In the genomic region with DNA sequence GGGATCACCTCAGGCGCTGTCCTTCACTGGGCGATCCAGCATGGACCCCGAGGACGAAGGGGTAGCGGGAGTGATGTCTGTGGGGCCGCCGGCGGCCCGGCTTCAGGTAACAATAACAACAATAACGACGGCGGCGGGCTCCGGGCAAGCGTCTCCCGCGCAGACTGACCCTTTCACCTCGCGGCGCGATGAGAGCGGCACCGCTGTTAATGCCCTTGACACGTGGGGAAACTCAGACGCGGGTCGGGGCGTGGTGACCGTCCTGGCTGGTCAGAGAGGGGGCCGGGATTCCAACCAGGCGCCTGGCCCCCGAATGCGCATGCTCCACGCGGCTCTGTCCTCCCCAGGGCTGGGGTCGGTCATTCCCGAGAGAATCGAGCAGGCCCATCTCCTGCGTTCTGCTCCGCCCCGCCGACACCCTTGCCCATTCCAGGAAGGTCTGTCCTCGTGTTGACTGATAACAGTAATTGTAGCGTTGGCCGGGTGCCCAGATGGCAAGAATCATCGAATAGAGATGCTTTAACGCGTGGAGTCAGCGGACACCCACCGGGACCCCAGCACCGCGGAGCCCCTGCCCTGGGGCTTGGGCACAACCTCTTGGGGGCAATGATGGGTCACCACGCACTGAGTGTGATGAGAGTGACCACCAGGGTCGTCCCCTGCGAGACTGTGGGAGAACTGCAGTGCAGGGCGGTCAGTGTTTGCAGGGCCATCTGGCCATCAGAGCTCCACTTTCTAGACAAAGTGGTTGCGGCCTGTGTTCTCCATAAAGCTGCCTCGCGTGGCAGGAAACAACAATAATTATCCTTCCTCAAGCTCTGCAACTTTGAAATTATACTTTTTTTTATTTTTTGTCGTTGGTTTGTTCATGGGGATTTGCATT, we compare ENCODE assay signal across 1 cellular context.
TF ChIP-seq lines count a peak whose summit lies in the region.

No MANE protein-coding gene starts in this region.

TF ChIP-seq in HEK293, 187 proteins besides CTCF, POLR2A, EP300 and RAD21 (continued from another document and continues in another):
- TF ChIP-seq ZBTB10 (tag by site-specific recombination; IDR thresholded peaks at IDR 0.05): no peak
- no peak for TF ChIP-seq IKZF3 (tag by site-specific recombination; IDR thresholded peaks at IDR 0.05)
- TF ChIP-seq ZNF132 (tag by site-specific recombination; IDR thresholded peaks at IDR 0.05; ENCODE audit: borderline replicate concordance): no peak
- peak; percentile 20; the same call in 1 of the 2 replicates for TF ChIP-seq PRDM10 (tag by site-specific recombination; IDR thresholded peaks at IDR 0.05)
- TF ChIP-seq ZSCAN30 (tag by site-specific recombination; IDR thresholded peaks at IDR 0.05): peak; percentile 67
- TF ChIP-seq ZNF24 (tag by site-specific recombination; IDR thresholded peaks at IDR 0.05): 0 out of 2 replicates have a peak, but pooled peaks have one; percentile 17
- no peak for TF ChIP-seq ZNF10 (tag by site-specific recombination; IDR thresholded peaks at IDR 0.05)
- TF ChIP-seq ZFP37 (tag by site-specific recombination; IDR thresholded peaks at IDR 0.05): 0 out of 2 replicates have a peak, but pooled peaks have one; percentile 62
- TF ChIP-seq ZNF529 (tag by site-specific recombination; IDR thresholded peaks at IDR 0.05; ENCODE audit: insufficient replicate concordance): no peak
- TF ChIP-seq GLIS1 (tag by site-specific recombination; IDR thresholded peaks at IDR 0.05): peak; percentile 3; the same call in 1 of the 2 replicates
- TF ChIP-seq HOXC10 (CRISPR knock-in tag; IDR thresholded peaks at IDR 0.05): 0 out of 2 replicates have a peak, but pooled peaks have one; percentile 64
- TF ChIP-seq ZNF221 (tag by site-specific recombination; IDR thresholded peaks at IDR 0.05; ENCODE audit: borderline replicate concordance): no peak
- no peak for TF ChIP-seq ZNF473 (tag by site-specific recombination; IDR thresholded peaks at IDR 0.05)
- no peak for TF ChIP-seq ZSCAN4 (tag by site-specific recombination; IDR thresholded peaks at IDR 0.05)
- TF ChIP-seq ZNF707 (tag by site-specific recombination; IDR thresholded peaks at IDR 0.05): no peak
- peak; percentile 9; the same call in 1 of the 2 replicates for TF ChIP-seq ZNF629 (tag by site-specific recombination; IDR thresholded peaks at IDR 0.05)
- TF ChIP-seq ZIC2 (tag by site-specific recombination; IDR thresholded peaks at IDR 0.05): peak; percentile 40; the same call in 1 of the 2 replicates
- no peak for TF ChIP-seq ZNF621 (tag by site-specific recombination; IDR thresholded peaks at IDR 0.05)
- no peak for TF ChIP-seq ZSCAN16 (tag by site-specific recombination; IDR thresholded peaks at IDR 0.05)
- TF ChIP-seq ZBTB6 (tag by site-specific recombination; IDR thresholded peaks at IDR 0.05): no peak
- no peak for TF ChIP-seq SALL2 (tag by site-specific recombination; IDR thresholded peaks at IDR 0.05; ENCODE audit: borderline replicate concordance)
- peak; percentile 58; the same call in 1 of the 2 replicates for TF ChIP-seq GLIS2 (tag by site-specific recombination; IDR thresholded peaks at IDR 0.05)
- no peak for TF ChIP-seq ZNF776 (tag by site-specific recombination; IDR thresholded peaks at IDR 0.05; ENCODE audit: borderline replicate concordance)
- TF ChIP-seq, protein P1, sequence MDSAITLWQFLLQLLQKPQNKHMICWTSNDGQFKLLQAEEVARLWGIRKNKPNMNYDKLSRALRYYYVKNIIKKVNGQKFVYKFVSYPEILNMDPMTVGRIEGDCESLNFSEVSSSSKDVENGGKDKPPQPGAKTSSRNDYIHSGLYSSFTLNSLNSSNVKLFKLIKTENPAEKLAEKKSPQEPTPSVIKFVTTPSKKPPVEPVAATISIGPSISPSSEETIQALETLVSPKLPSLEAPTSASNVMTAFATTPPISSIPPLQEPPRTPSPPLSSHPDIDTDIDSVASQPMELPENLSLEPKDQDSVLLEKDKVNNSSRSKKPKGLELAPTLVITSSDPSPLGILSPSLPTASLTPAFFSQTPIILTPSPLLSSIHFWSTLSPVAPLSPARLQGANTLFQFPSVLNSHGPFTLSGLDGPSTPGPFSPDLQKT (IDR thresholded peaks at IDR 0.05; ENCODE audit: borderline replicate concordance, low read depth, low read length): no peak
- no peak for TF ChIP-seq ZNF140 (tag by site-specific recombination; IDR thresholded peaks at IDR 0.05)
- TF ChIP-seq, protein P2, sequence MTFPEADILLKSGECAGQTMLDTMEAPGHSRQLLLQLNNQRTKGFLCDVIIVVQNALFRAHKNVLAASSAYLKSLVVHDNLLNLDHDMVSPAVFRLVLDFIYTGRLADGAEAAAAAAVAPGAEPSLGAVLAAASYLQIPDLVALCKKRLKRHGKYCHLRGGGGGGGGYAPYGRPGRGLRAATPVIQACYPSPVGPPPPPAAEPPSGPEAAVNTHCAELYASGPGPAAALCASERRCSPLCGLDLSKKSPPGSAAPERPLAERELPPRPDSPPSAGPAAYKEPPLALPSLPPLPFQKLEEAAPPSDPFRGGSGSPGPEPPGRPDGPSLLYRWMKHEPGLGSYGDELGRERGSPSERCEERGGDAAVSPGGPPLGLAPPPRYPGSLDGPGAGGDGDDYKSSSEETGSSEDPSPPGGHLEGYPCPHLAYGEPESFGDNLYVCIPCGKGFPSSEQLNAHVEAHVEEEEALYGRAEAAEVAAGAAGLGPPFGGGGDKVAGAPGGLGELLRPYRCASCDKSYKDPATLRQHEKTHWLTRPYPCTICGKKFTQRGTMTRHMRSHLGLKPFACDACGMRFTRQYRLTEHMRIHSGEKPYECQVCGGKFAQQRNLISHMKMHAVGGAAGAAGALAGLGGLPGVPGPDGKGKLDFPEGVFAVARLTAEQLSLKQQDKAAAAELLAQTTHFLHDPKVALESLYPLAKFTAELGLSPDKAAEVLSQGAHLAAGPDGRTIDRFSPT (tag by site-specific recombination; IDR thresholded peaks at IDR 0.05): no peak
- TF ChIP-seq ZNF837 (tag by site-specific recombination; IDR thresholded peaks at IDR 0.05): no peak
- no peak for TF ChIP-seq ZNF561 (tag by site-specific recombination; IDR thresholded peaks at IDR 0.05; ENCODE audit: borderline replicate concordance)
- TF ChIP-seq KLF9 (tag by site-specific recombination; IDR thresholded peaks at IDR 0.05; ENCODE audit: low read depth): peak; percentile 7; the same call in 1 of the 2 replicates
- TF ChIP-seq, protein P3, sequence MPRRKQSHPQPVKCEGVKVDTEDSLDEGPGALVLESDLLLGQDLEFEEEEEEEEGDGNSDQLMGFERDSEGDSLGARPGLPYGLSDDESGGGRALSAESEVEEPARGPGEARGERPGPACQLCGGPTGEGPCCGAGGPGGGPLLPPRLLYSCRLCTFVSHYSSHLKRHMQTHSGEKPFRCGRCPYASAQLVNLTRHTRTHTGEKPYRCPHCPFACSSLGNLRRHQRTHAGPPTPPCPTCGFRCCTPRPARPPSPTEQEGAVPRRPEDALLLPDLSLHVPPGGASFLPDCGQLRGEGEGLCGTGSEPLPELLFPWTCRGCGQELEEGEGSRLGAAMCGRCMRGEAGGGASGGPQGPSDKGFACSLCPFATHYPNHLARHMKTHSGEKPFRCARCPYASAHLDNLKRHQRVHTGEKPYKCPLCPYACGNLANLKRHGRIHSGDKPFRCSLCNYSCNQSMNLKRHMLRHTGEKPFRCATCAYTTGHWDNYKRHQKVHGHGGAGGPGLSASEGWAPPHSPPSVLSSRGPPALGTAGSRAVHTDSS (tag by site-specific recombination; IDR thresholded peaks at IDR 0.05): peak; percentile 9; the same call in 1 of the 2 replicates
- no peak for TF ChIP-seq ZFP3 (tag by site-specific recombination; IDR thresholded peaks at IDR 0.05; ENCODE audit: low read depth)
- TF ChIP-seq ZNF239 (tag by site-specific recombination; IDR thresholded peaks at IDR 0.05): no peak
- TF ChIP-seq, protein P4, sequence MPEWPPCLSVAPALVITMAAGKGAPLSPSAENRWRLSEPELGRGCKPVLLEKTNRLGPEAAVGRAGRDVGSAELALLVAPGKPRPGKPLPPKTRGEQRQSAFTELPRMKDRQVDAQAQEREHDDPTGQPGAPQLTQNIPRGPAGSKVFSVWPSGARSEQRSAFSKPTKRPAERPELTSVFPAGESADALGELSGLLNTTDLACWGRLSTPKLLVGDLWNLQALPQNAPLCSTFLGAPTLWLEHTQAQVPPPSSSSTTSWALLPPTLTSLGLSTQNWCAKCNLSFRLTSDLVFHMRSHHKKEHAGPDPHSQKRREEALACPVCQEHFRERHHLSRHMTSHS (tag by site-specific recombination; IDR thresholded peaks at IDR 0.05): no peak
- TF ChIP-seq, protein P5, sequence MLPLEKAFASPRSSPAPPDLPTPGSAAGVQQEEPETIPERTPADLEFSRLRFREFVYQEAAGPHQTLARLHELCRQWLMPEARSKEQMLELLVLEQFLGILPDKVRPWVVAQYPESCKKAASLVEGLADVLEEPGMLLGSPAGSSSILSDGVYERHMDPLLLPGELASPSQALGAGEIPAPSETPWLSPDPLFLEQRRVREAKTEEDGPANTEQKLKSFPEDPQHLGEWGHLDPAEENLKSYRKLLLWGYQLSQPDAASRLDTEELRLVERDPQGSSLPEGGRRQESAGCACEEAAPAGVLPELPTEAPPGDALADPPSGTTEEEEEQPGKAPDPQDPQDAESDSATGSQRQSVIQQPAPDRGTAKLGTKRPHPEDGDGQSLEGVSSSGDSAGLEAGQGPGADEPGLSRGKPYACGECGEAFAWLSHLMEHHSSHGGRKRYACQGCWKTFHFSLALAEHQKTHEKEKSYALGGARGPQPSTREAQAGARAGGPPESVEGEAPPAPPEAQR (tag by site-specific recombination; IDR thresholded peaks at IDR 0.05): no peak
- TF ChIP-seq ZNF580 (tag by site-specific recombination; IDR thresholded peaks at IDR 0.05): no peak
- TF ChIP-seq YY1 (tag by site-specific recombination; IDR thresholded peaks at IDR 0.05): peak; percentile 24; the same call in 1 of the 2 replicates
